Comparison of ENCODE assay signal across 23 cellular contexts in the genomic region with DNA sequence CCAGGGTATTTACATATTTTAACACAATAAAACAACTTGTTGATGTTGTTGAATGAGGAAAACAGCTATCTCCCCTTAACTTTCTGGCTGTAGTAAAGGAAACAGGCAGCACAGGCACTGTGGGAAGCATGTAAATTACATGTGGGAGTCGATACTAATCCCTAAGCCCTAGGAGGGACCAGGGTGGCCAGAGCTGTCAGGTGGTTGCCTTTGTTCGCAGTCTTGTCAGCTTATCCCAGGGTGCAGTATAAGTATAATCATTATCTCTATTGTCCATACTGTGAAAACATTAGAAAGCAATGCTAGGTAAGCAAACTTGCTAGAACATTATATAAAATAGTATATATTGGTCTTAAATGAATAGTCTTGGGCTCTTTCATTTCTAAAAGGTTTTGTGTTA.
"Had no signal": no experiment of that assay in that cellular context is flagged by ENCODE, and none has a peak within 500 bp of the region (broad histone marks: within the 10 kb centered on the region; RNA-seq: fewer than 3 reads in every experiment).

No MANE protein-coding gene starts in this region.

- FAIRE-seq: kidney, small intestine, urothelium cell line had no signal

- H3K36me3 ChIP-seq: esophagus muscularis mucosa, neutrophil, sigmoid colon, suprapubic skin, thyroid gland had no signal

- H3K4me1 Mint-ChIP-seq: immature natural killer cell; naive thymus-derived CD4-positive, alpha-beta T cell; stimulated activated effector memory CD8-positive, alpha-beta T cell treated with anti-CD3 and anti-CD28 coated beads, Interleukin-12 subunit alpha, Interleukin-12 subunit beta, amount 100 ng/mL, for 72 hours had no signal

- H3K9me3 Mint-ChIP-seq: effector memory CD8-positive, alpha-beta T cell; stimulated activated effector memory CD8-positive, alpha-beta T cell treated with anti-CD3 and anti-CD28 coated beads, Interleukin-12 subunit alpha, Interleukin-12 subunit beta, amount 100 ng/mL, for 72 hours had no signal

- DNase-seq: cortex of kidney; effector memory CD8-positive, alpha-beta T cell; immature natural killer cell; kidney; left cardiac atrium; left ventricle myocardium superior; mesenchymal stem cell; midbrain; naive thymus-derived CD4-positive, alpha-beta T cell; posterior cingulate gyrus; sigmoid colon; small intestine; stimulated activated CD4-positive, alpha-beta T cell treated with anti-CD3 and anti-CD28 coated beads, Interleukin-2, amount 100 ng/mL, for 48 hours; stimulated activated CD8-positive, alpha-beta memory T cell treated with anti-CD3 and anti-CD28 coated beads, Interleukin-4, amount 100 ng/mL, for 48 hours; stimulated activated naive CD8-positive, alpha-beta T cell treated with anti-CD3 and anti-CD28 coated beads, Interleukin-15, Interleukin-2, amounts not matched to agents 100 U/mL and 50 U/mL, for 24 hours; thyroid gland had no signal

- H3K4me1 ChIP-seq: esophagus muscularis mucosa, sigmoid colon, suprapubic skin, thyroid gland had no signal

- H3K9me3 ChIP-seq: neutrophil, thyroid gland had no signal

- H3K27me3 Mint-ChIP-seq: effector memory CD8-positive, alpha-beta T cell had no signal

- H3K4me3 ChIP-seq: esophagus muscularis mucosa, lung, sigmoid colon, suprapubic skin, thyroid gland had no signal

- H3K27ac Mint-ChIP-seq: effector memory CD8-positive, alpha-beta T cell; immature natural killer cell; naive thymus-derived CD4-positive, alpha-beta T cell; stimulated activated effector memory CD8-positive, alpha-beta T cell treated with anti-CD3 and anti-CD28 coated beads, Interleukin-12 subunit alpha, Interleukin-12 subunit beta, amount 100 ng/mL, for 72 hours; type B pancreatic cell had no signal

- H3K36me3 Mint-ChIP-seq: immature natural killer cell; stimulated activated effector memory CD8-positive, alpha-beta T cell treated with anti-CD3 and anti-CD28 coated beads, Interleukin-12 subunit alpha, Interleukin-12 subunit beta, amount 100 ng/mL, for 72 hours; type B pancreatic cell had no signal

- ATAC-seq: effector memory CD8-positive, alpha-beta T cell; left cardiac atrium; left ventricle myocardium superior; naive thymus-derived CD4-positive, alpha-beta T cell; stimulated activated effector memory CD8-positive, alpha-beta T cell treated with anti-CD3 and anti-CD28 coated beads, Interleukin-12 subunit alpha, Interleukin-12 subunit beta, amount 100 ng/mL, for 72 hours; stimulated activated naive CD8-positive, alpha-beta T cell treated with anti-CD3 and anti-CD28 coated beads, Interleukin-15, Interleukin-2, amounts not matched to agents 100 U/mL and 50 U/mL, for 24 hours had no signal

- H3K4me3 Mint-ChIP-seq: effector memory CD8-positive, alpha-beta T cell; immature natural killer cell; naive thymus-derived CD4-positive, alpha-beta T cell; stimulated activated effector memory CD8-positive, alpha-beta T cell treated with anti-CD3 and anti-CD28 coated beads, Interleukin-12 subunit alpha, Interleukin-12 subunit beta, amount 100 ng/mL, for 72 hours; type B pancreatic cell had no signal

- H3K27me3 ChIP-seq: esophagus muscularis mucosa, neutrophil, sigmoid colon, suprapubic skin, thyroid gland had no signal

- H3K27ac ChIP-seq: esophagus muscularis mucosa, neutrophil, sigmoid colon, suprapubic skin, thyroid gland had no signal
